In the genomic region with DNA sequence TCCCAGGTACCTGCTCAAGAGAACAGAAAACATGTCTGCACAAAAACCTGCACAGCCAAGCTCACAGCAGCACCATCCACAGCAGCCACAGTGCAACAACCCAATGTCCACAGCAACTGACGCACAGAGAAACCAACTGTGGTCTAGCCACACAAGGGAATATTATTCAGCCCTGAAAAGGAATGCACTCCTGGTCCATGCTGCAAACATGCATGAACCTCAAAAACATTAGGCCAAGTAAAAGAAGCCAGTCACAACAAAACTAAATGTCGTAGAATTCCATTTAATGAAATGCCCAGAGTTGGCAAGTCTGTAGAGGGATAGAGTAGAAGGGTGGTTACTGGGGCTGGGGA, we compare ENCODE assay signal across 1 cellular context.
TF ChIP-seq lines count a peak whose summit lies in the region.

No MANE protein-coding gene starts in this region.

TF ChIP-seq in GM12891, 5 proteins besides CTCF, POLR2A, EP300 and RAD21 (continued from another document):
- TF ChIP-seq POU2F2 (IDR thresholded peaks at IDR 0.05; ENCODE audit: low read depth, low read length) (no peak), TAF1 (IDR thresholded peaks at IDR 0.05; ENCODE audit: low read depth, low read length) (no peak)
